ENCODE assay signal across 30 cellular contexts in genomic region chr4:81833596-81833995, GRCh38.
"Had no signal": no experiment of that assay in that cellular context is flagged by ENCODE, and none has a peak within 500 bp of the region (broad histone marks: within the 10 kb centered on the region; RNA-seq: fewer than 3 reads in every experiment).

No MANE protein-coding gene starts in this region.

- H3K9me3 ChIP-seq: heart left ventricle, left lung, lower lobe of right lung, neutrophil, ovary, prostate gland, right atrium auricular region, right lobe of liver, testis, thyroid gland, transverse colon, upper lobe of left lung, vagina had no signal

- H3K4me3 ChIP-seq: heart left ventricle, left lung, lower lobe of right lung, ovary, prostate gland, right atrium auricular region, right lobe of liver, smooth muscle cell, testis, thyroid gland, transverse colon, upper lobe of left lung, vagina had no signal

- DNase-seq: heart left ventricle; immature natural killer cell; kidney; left colon; left lung; lower lobe of right lung; mammary epithelial cell; mesendoderm; naive B cell; natural killer cell; occipital lobe; ovary; posterior cingulate gyrus; right lobe of liver; stimulated activated CD4-positive, alpha-beta T cell treated with anti-CD3 and anti-CD28 coated beads, Interleukin-1b, Interleukin-23, amount 100 ng/mL, for 48 hours; stimulated activated CD4-positive, alpha-beta T cell treated with anti-CD3 and anti-CD28 coated beads, Interleukin-2, amount 100 ng/mL, for 48 hours; stimulated activated CD4-positive, alpha-beta T cell treated with anti-CD3 and anti-CD28 coated beads, Interleukin-4, amount 100 ng/mL, for 4 hours; stimulated activated CD8-positive, alpha-beta memory T cell treated with anti-CD3 and anti-CD28 coated beads, Interleukin-4, amount 100 ng/mL, for 48 hours; stimulated activated naive CD4-positive, alpha-beta T cell treated with Interleukin-2 at 50 U/mL for 16 hours; stimulated activated naive CD8-positive, alpha-beta T cell treated with anti-CD3 and anti-CD28 coated beads, Interleukin-15, amount 100 ng/mL, for 72 hours; testis; thyroid gland; transverse colon; upper lobe of left lung had no signal

- ATAC-seq: heart left ventricle; left colon; left lung; lower lobe of right lung; natural killer cell; right lobe of liver; stimulated activated memory B cell treated with anti-CD40 and anti-IgM and Interleukin-4, amounts not matched to agents 10 μg/mL and 1 μg/mL and 100 μg/mL, for 72 hours; stimulated activated naive CD8-positive, alpha-beta T cell treated with anti-CD3 and anti-CD28 coated beads, Interleukin-15, amount 100 ng/mL, for 72 hours had no signal

- H3K4me1 ChIP-seq: left lung, lower lobe of right lung, prostate gland, right atrium auricular region, right lobe of liver, testis, thyroid gland, transverse colon, upper lobe of left lung, vagina had no signal

- H3K4me2 ChIP-seq: smooth muscle cell had no signal

- H3K36me3 ChIP-seq: heart left ventricle, left lung, lower lobe of right lung, neutrophil, ovary, prostate gland, right atrium auricular region, right lobe of liver, thyroid gland, transverse colon, upper lobe of left lung, vagina had no signal

- H3K27ac ChIP-seq: heart left ventricle, left lung, lower lobe of right lung, neutrophil, ovary, prostate gland, right atrium auricular region, right lobe of liver, testis, thyroid gland, transverse colon, upper lobe of left lung, vagina had no signal

- H3K27me3 ChIP-seq: heart left ventricle, left lung, neutrophil, ovary, right atrium auricular region, right lobe of liver, testis, thyroid gland, transverse colon, upper lobe of left lung, vagina had no signal
